Comparison of ENCODE assay signal across 40 cellular contexts in the genomic region with DNA sequence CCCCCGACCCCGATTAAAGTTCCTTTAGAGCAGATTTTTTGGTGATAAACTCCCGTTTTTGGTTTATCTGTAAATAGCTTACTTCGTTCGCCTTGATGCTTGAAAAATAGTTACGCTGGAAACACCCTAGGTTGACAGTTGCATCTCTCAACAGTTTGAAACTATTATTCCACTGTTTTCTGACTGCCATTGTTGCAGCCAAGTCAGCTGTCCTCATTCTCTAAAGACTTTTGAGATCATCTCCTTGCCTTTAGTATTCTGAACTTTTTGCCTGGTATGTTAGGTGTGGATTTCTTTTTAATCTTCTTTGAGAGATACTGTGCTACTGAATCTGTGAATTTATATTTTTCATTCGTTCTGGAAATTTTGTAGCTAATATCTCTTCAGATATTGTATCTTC.
"Had no signal": no experiment of that assay in that cellular context is flagged by ENCODE, and none has a peak within 500 bp of the region (broad histone marks: within the 10 kb centered on the region; RNA-seq: fewer than 3 reads in every experiment).

No MANE protein-coding gene starts in this region.

- H3K9me3 ChIP-seq: adrenal gland, ascending aorta, body of pancreas had no signal

- H3K27ac Mint-ChIP-seq: activated naive CD4-positive, alpha-beta T cell treated with anti-CD3 and anti-CD28 coated beads for 36 hours; activated naive CD4-positive, alpha-beta T cell treated with anti-CD3 and anti-CD28 coated beads, Interleukin-2, amount 10 ng/mL, durations not matched to agents 7 days and 5 days; activated naive CD4-positive, alpha-beta T cell treated with anti-CD3 and anti-CD28 coated beads, Interleukin-2, amount 50 U/mL, for 24 hours; activated naive CD4-positive, alpha-beta T cell treated with anti-CD3 and anti-CD28 coated beads, Interleukin-2, amount 50 U/mL, for 72 hours; activated naive CD8-positive, alpha-beta T cell; activated naive CD8-positive, alpha-beta T cell treated with anti-CD3 and anti-CD28 coated beads for 36 hours; activated naive CD8-positive, alpha-beta T cell treated with anti-CD3 and anti-CD28 coated beads, Interleukin-2, amount 10 ng/mL, durations not matched to agents 7 days and 5 days; activated naive CD8-positive, alpha-beta T cell treated with anti-CD3 and anti-CD28 coated beads, Interleukin-2, amount 50 U/mL, for 24 hours; activated T-cell treated with anti-CD3 and anti-CD28 coated beads, Interleukin-2, amount 50 U/mL, for 24 hours; activated T-cell treated with anti-CD3 and anti-CD28 coated beads, Interleukin-2, amount 50 U/mL, for 72 hours; activated T-helper 1 cell treated with anti-CD3 and anti-CD28 coated beads, Interleukin-12 subunit alpha, Interleukin-12 subunit beta, Interleukin-2, Interleukin-4 antibody, amounts not matched to agents 30 ng/mL and 10 ng/mL and 1 ng/mL, durations not matched to agents 14 hours and 24 hours and 36 hours; activated T-helper 17 cell treated with anti-CD3 and anti-CD28 coated beads, Interleukin-2, amount 50 U/mL, for 72 hours; activated T-helper 2 cell treated with anti-CD3 and anti-CD28 coated beads, Interferon-gamma antibody, Interleukin-2, Interleukin-4, amounts not matched to agents 10 μg/mL and 5 μg/mL and 100 μg/mL, durations not matched to agents 14 hours and 24 hours and 36 hours; brain had no signal

- H3K4me1 Mint-ChIP-seq: activated naive CD4-positive, alpha-beta T cell treated with anti-CD3 and anti-CD28 coated beads, Interleukin-2, amount 10 ng/mL, durations not matched to agents 7 days and 5 days; activated naive CD4-positive, alpha-beta T cell treated with anti-CD3 and anti-CD28 coated beads, Interleukin-2, amount 50 U/mL, for 24 hours; activated naive CD8-positive, alpha-beta T cell treated with anti-CD3 and anti-CD28 coated beads for 36 hours; activated naive CD8-positive, alpha-beta T cell treated with anti-CD3 and anti-CD28 coated beads, Interleukin-2, amount 10 ng/mL, durations not matched to agents 7 days and 5 days; activated naive CD8-positive, alpha-beta T cell treated with anti-CD3 and anti-CD28 coated beads, Interleukin-2, amount 50 U/mL, for 24 hours; activated T-helper 17 cell treated with anti-CD3 and anti-CD28 coated beads, Interleukin-2, amount 50 U/mL, for 72 hours; brain; central memory CD8-positive, alpha-beta T cell had no signal

- H3K4me3 ChIP-seq: adrenal gland, ascending aorta, body of pancreas, breast epithelium, cardiac muscle cell had no signal

- FAIRE-seq: astrocyte, bronchial epithelial cell had no signal

- H3K9me3 Mint-ChIP-seq: activated naive CD4-positive, alpha-beta T cell treated with anti-CD3 and anti-CD28 coated beads for 36 hours; activated naive CD4-positive, alpha-beta T cell treated with anti-CD3 and anti-CD28 coated beads, Interleukin-2, amount 10 ng/mL, durations not matched to agents 7 days and 5 days; activated naive CD4-positive, alpha-beta T cell treated with anti-CD3 and anti-CD28 coated beads, Interleukin-2, amount 50 U/mL, for 24 hours; activated naive CD4-positive, alpha-beta T cell treated with anti-CD3 and anti-CD28 coated beads, Interleukin-2, amount 50 U/mL, for 72 hours; activated naive CD8-positive, alpha-beta T cell treated with anti-CD3 and anti-CD28 coated beads, Interleukin-2, amount 10 ng/mL, durations not matched to agents 7 days and 5 days; activated T-helper 1 cell treated with anti-CD3 and anti-CD28 coated beads, Interleukin-12 subunit alpha, Interleukin-12 subunit beta, Interleukin-2, Interleukin-4 antibody, amounts not matched to agents 30 ng/mL and 10 ng/mL and 1 ng/mL, durations not matched to agents 14 hours and 24 hours and 36 hours; activated T-helper 2 cell treated with anti-CD3 and anti-CD28 coated beads, Interferon-gamma antibody, Interleukin-2, Interleukin-4, amounts not matched to agents 10 μg/mL and 5 μg/mL and 100 μg/mL, durations not matched to agents 14 hours and 24 hours and 36 hours had no signal

- H3K4me1 ChIP-seq: adrenal gland, ascending aorta, body of pancreas, breast epithelium had no signal

- ATAC-seq: activated naive CD4-positive, alpha-beta T cell treated with anti-CD3 and anti-CD28 coated beads, Interleukin-2, amount 50 U/mL, for 72 hours; activated naive CD8-positive, alpha-beta T cell treated with anti-CD3 and anti-CD28 coated beads, Interleukin-2, amount 50 U/mL, for 24 hours; activated T-cell treated with anti-CD3 and anti-CD28 coated beads, Interleukin-2, amount 50 U/mL, for 4 hours; activated T-cell treated with anti-CD3 and anti-CD28 coated beads, Interleukin-2, amount 50 U/mL, for 72 hours; activated T-helper 17 cell treated with anti-CD3 and anti-CD28 coated beads, Interleukin-2, amount 50 U/mL, for 72 hours; body of pancreas had no signal

- DNase-seq: activated effector memory CD4-positive, alpha-beta T cell treated with anti-CD3 and anti-CD28 coated beads, Interleukin-2, amount 50 U/mL, for 16 hours; activated effector memory CD4-positive, alpha-beta T cell treated with Interleukin-2 at 50 U/mL for 16 hours; activated gamma-delta T cell; activated gamma-delta T cell treated with Interleukin-2 at 50 U/mL for 16 hours; activated naive CD4-positive, alpha-beta T cell; activated naive CD4-positive, alpha-beta T cell treated with anti-CD3 and anti-CD28 coated beads for 36 hours; activated naive CD4-positive, alpha-beta T cell treated with anti-CD3 and anti-CD28 coated beads, Interleukin-2, amount 10 ng/mL, durations not matched to agents 7 days and 5 days; activated naive CD4-positive, alpha-beta T cell treated with anti-CD3 and anti-CD28 coated beads, Interleukin-2, amount 50 U/mL, for 16 hours; activated naive CD4-positive, alpha-beta T cell treated with Interleukin-2 at 50 U/mL for 16 hours; activated naive CD8-positive, alpha-beta T cell treated with anti-CD3 and anti-CD28 coated beads for 36 hours; activated naive CD8-positive, alpha-beta T cell treated with anti-CD3 and anti-CD28 coated beads, Interleukin-2, amount 10 ng/mL, durations not matched to agents 7 days and 5 days; activated naive CD8-positive, alpha-beta T cell treated with anti-CD3 and anti-CD28 coated beads, Interleukin-2, amount 50 U/mL, for 24 hours; activated T-cell treated with anti-CD3 and anti-CD28 coated beads, Interleukin-2, amount 50 U/mL, for 1 hour; activated T-cell treated with anti-CD3 and anti-CD28 coated beads, Interleukin-2, amount 50 U/mL, for 24 hours; activated T-cell treated with anti-CD3 and anti-CD28 coated beads, Interleukin-2, amount 50 U/mL, for 4 hours; activated T-cell treated with anti-CD3 and anti-CD28 coated beads, Interleukin-2, amount 50 U/mL, for 48 hours; activated T-cell treated with anti-CD3 and anti-CD28 coated beads, Interleukin-2, amount 50 U/mL, for 72 hours; adrenal gland; amniotic stem cell; amygdala; anterior cingulate cortex; aorta; body of pancreas; brain microvascular endothelial cell; caudate nucleus; central memory CD4-positive, alpha-beta T cell; cerebellar nuclear complex had no signal

- H3K36me3 ChIP-seq: adrenal gland, ascending aorta, brain microvascular endothelial cell, breast epithelium, cardiac muscle cell had no signal

- H3K4me3 Mint-ChIP-seq: activated naive CD4-positive, alpha-beta T cell treated with anti-CD3 and anti-CD28 coated beads for 36 hours; activated naive CD4-positive, alpha-beta T cell treated with anti-CD3 and anti-CD28 coated beads, Interleukin-2, amount 10 ng/mL, durations not matched to agents 7 days and 5 days; activated naive CD4-positive, alpha-beta T cell treated with anti-CD3 and anti-CD28 coated beads, Interleukin-2, amount 50 U/mL, for 24 hours; activated naive CD8-positive, alpha-beta T cell; activated naive CD8-positive, alpha-beta T cell treated with anti-CD3 and anti-CD28 coated beads for 36 hours; activated naive CD8-positive, alpha-beta T cell treated with anti-CD3 and anti-CD28 coated beads, Interleukin-2, amount 10 ng/mL, durations not matched to agents 7 days and 5 days; activated naive CD8-positive, alpha-beta T cell treated with anti-CD3 and anti-CD28 coated beads, Interleukin-2, amount 50 U/mL, for 24 hours; activated T-cell treated with anti-CD3 and anti-CD28 coated beads, Interleukin-2, amount 50 U/mL, for 24 hours; activated T-cell treated with anti-CD3 and anti-CD28 coated beads, Interleukin-2, amount 50 U/mL, for 4 hours; activated T-cell treated with anti-CD3 and anti-CD28 coated beads, Interleukin-2, amount 50 U/mL, for 72 hours; activated T-helper 1 cell treated with anti-CD3 and anti-CD28 coated beads, Interleukin-12 subunit alpha, Interleukin-12 subunit beta, Interleukin-2, Interleukin-4 antibody, amounts not matched to agents 30 ng/mL and 10 ng/mL and 1 ng/mL, durations not matched to agents 14 hours and 24 hours and 36 hours; activated T-helper 17 cell treated with anti-CD3 and anti-CD28 coated beads, Interleukin-2, amount 50 U/mL, for 72 hours; brain; central memory CD8-positive, alpha-beta T cell had no signal

- H3K27ac ChIP-seq: adrenal gland, ascending aorta, body of pancreas, brain microvascular endothelial cell, breast epithelium, cardiac muscle cell had no signal

- H3K27me3 ChIP-seq: adrenal gland, ascending aorta, body of pancreas, brain microvascular endothelial cell, breast epithelium, cardiac muscle cell had no signal

- H3K27me3 Mint-ChIP-seq: activated naive CD4-positive, alpha-beta T cell treated with anti-CD3 and anti-CD28 coated beads, Interleukin-2, amount 10 ng/mL, durations not matched to agents 7 days and 5 days had no signal

- H3K36me3 Mint-ChIP-seq: activated naive CD4-positive, alpha-beta T cell treated with anti-CD3 and anti-CD28 coated beads, Interleukin-2, amount 10 ng/mL, durations not matched to agents 7 days and 5 days; activated naive CD4-positive, alpha-beta T cell treated with anti-CD3 and anti-CD28 coated beads, Interleukin-2, amount 50 U/mL, for 24 hours; activated naive CD4-positive, alpha-beta T cell treated with anti-CD3 and anti-CD28 coated beads, Interleukin-2, amount 50 U/mL, for 72 hours; activated naive CD8-positive, alpha-beta T cell treated with anti-CD3 and anti-CD28 coated beads, Interleukin-2, amount 10 ng/mL, durations not matched to agents 7 days and 5 days; brain had no signal
